Comparison of ENCODE assay signal across 8 cellular contexts in the genomic region with DNA sequence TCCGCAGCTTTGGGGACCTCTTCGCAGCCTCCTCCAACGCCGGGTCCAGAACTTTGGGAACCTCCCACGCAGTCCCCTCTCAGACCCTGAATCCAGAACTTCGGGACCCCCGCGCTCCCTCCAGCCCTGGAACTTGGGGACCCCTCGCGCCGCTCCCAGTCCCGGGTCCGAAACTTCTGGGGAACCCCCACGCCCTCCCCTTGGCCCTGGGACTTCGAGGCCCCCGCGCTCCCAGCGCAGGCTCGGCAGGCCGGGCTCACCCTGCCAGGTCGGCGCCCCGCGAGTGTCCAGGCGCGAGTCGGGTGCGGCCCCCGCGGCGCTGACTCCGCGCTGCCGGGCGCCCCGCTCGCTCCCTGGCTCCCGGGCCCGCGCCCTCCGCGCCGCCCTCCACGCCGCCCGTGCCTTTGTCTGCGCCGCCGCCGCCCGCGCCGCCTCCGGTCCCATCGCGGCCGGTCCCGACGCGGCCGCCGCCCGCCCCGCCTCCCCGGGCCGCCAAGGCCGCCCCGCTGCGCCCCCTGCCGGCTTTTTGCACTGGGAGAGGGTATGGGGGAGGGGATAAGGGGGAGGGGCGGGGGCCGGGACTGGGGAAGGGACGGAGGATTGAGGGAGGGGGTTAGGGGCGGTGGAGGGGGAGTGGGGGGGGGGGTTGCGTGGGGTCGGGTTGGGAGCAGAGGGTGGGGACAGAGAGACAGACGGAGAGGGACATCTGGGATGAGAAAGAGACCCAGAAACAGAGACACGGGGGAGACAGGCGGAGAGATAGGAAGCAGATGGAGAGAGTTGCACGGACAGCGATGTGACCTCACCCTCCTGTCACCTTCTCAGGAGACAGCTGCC.
A peak's percentile ranks its signal among the peaks of the same experiment; 100 is the strongest.
DNase-seq lines count a peak whose midpoint lies in the region; ATAC-seq and TF ChIP-seq lines count a peak whose summit lies in the region.

A gene (minus strand): TSS at position 427 of the 837 bp plus-strand sequence. CDS start 2,235 bp downstream, outside the sequence.

- no peaks in the 10 kb centered on the region for H3K9me3 Mint-ChIP-seq in activated T-cell treated with anti-CD3 and anti-CD28 coated beads, Interleukin-2, amount 50 U/mL, for 24 hours

- H3K27me3 ChIP-seq in mucosa of rectum (ENCODE audit: control insufficient read depth in 2 of 2, insufficient read depth in 2 of 2, low read length in 2 of 2): peaks cover 4 to 5% of the 10 kb centered on the region in 2 donors

- no peaks in the 10 kb centered on the region for H3K9me3 ChIP-seq in mucosa of rectum (ENCODE audit: control insufficient read depth in 2 of 2, low read length in 2 of 2)

- H3K27me3 Mint-ChIP-seq in activated T-cell treated with anti-CD3 and anti-CD28 coated beads, Interleukin-2, amount 50 U/mL, for 24 hours: peaks cover 33% of the 10 kb centered on the region

- H3K27ac ChIP-seq in mucosa of rectum (ENCODE audit: low read depth in 2 of 2, low read length in 2 of 2): no peak within 1 kb of the TSS

- ATAC-seq in GM19023 (IDR thresholded peaks at IDR 0.05; ENCODE audit: unreplicated experiment): no peak

- peak within 1 kb of the TSS; percentile 66 for H3K4me3 Mint-ChIP-seq in activated T-cell treated with anti-CD3 and anti-CD28 coated beads, Interleukin-2, amount 50 U/mL, for 24 hours

- H3K36me3 Mint-ChIP-seq in activated T-cell treated with anti-CD3 and anti-CD28 coated beads, Interleukin-2, amount 50 U/mL, for 24 hours (ENCODE audit: low read depth): no peaks in the 10 kb centered on the region

- H3K4me3 ChIP-seq in mucosa of rectum (ENCODE audit: low read length in 2 of 2): peak within 1 kb of the TSS; percentile 61 to 62

- TF ChIP-seq POLR2A in erythroblast (IDR thresholded peaks at IDR 0.05; ENCODE audit: low read length): no peak

- no peaks in the 10 kb centered on the region for H3K36me3 ChIP-seq in mucosa of rectum (ENCODE audit: control insufficient read depth in 2 of 2, insufficient read depth in 2 of 2, low read length in 2 of 2)

- DNase-seq in AG08395 (ENCODE audit: low spot score): peak; percentile 94
- peak; percentile 53 for DNase-seq in GM19240 (ENCODE audit: insufficient read length, low spot score)
- peak; percentile 33 for DNase-seq in NOMO-1 treated with dmso at 0.1 percent for 144 hours (lab: John Stamatoyannopoulos, UW; ENCODE audit: unreplicated experiment)
- DNase-seq in activated T-cell treated with anti-CD3 and anti-CD28 coated beads, Interleukin-2, amount 50 U/mL, for 24 hours: peak; percentile 86
- peak; percentile 66 to 81 for DNase-seq in erythroblast (lab: John Stamatoyannopoulos, UW)
- DNase-seq in stimulated activated CD8-positive, alpha-beta memory T cell treated with anti-CD3 and anti-CD28 coated beads, Interleukin-4, amount 100 ng/mL, for 24 hours (ENCODE audit: low read depth): peak; percentile 64

- H3K27ac Mint-ChIP-seq in activated T-cell treated with anti-CD3 and anti-CD28 coated beads, Interleukin-2, amount 50 U/mL, for 24 hours: no peak within 1 kb of the TSS

- peaks cover 7% of the 10 kb centered on the region for H3K4me1 Mint-ChIP-seq in activated T-cell treated with anti-CD3 and anti-CD28 coated beads, Interleukin-2, amount 50 U/mL, for 24 hours (ENCODE audit: low read depth)

- peak within 1 kb of the TSS; percentile 47 to 57 for H3K9ac ChIP-seq in mucosa of rectum (ENCODE audit: low read depth in 1 of 2, low read length in 2 of 2)

- peaks cover 0 to 5% of the 10 kb centered on the region in 2 donors for H3K4me1 ChIP-seq in mucosa of rectum (ENCODE audit: control insufficient read depth in 2 of 2, insufficient read depth in 2 of 2, low read length in 2 of 2)

Comparison
In these comparisons a context has a peak if more than half of its experiments do, and no peak if none do; other contexts are left out.
1. DNase-seq: peak in every context shown above with its lines; median percentile 94 in AG08395; 86 in activated T-cell treated with anti-CD3 and anti-CD28 coated beads, Interleukin-2, amount 50 U/mL, for 24 hours; 74 in erythroblast; 64 in stimulated activated CD8-positive, alpha-beta memory T cell treated with anti-CD3 and anti-CD28 coated beads, Interleukin-4, amount 100 ng/mL, for 24 hours; 53 in GM19240; 33 in NOMO-1 treated with dmso at 0.1 percent for 144 hours.